ENCODE assay signal across 8 cellular contexts in the genomic region with DNA sequence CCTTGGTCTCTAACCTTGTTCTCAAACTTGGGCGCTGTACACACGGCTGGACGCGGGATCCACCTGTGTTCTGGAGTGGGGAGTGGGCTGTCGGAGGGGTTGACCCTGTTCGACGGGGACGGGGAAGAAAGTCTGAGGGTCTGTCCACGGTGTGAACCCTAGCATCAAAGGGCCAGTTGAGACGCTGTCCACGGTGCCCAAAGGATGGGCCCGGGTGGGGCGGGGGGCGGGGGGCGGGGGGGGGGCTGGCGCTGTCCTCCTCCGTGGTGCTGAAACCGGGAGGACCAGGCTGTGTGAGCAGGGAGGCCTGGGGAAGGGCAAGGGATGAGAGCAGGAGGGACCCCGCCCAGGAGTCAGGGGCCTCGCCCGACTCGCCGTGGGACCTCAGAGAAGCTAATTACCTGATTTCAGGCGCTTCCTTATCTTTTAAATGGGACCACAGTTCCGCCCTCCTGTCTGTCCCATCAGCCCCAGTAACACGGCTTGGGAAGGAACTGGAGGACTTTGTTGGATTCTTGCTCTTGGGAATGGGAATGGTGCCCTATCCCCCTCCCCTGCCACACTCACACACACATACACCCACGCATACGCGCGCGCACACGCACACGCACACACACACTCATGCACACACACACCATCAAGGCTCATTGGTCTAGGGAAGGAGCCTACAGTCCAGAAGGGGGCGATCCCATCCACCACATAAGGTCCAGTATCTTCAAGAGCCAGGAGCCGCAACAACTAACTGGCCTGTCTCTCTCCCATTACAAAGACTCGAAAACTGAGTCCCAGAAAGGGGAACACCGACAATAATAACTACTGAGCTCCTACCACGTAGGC. TPM values are rescaled to one million over a fixed set of nuclear protein-coding genes. Genes with fewer than 3 reads are reported as not detected.
DNase-seq lines count a peak whose midpoint lies in the region; ATAC-seq, FAIRE-seq and TF ChIP-seq lines count a peak whose summit lies in the region.

No MANE protein-coding gene starts in this region.

- H3K9me3 ChIP-seq in PC-9 (ENCODE audit: insufficient read depth, low read depth) (no peaks in the 10 kb centered on the region), endothelial cell of umbilical vein (replicated peaks; ENCODE audit: control insufficient read depth, insufficient read depth, low read length) (no peaks in the 10 kb centered on the region)

- DNase-seq in Daoy (ENCODE audit: low read depth) (peak; percentile 79), HS-27A (ENCODE audit: low read depth) (peak; percentile 29), PC-9 (peak in 1 of 2 experiments; percentile 33), endothelial cell of umbilical vein (ENCODE audit: low read depth, low spot score) (peak; percentile 31), mesothelial cell of epicardium (ENCODE audit: low spot score in 2 of 2, unreplicated experiment in 2 of 2) (no peak), DMS79 (lab: John Stamatoyannopoulos, UW) (no peak)

- no peak overlapping the region for H3K27ac ChIP-seq in PC-9
- no peak overlapping the region for H3K27ac ChIP-seq in endothelial cell of umbilical vein (ENCODE audit: insufficient read depth, low read depth, low read length)

- no peak overlapping the region for H3K27ac Mint-ChIP-seq in mesothelial cell of epicardium

- POLR2A ChIA-PET in PC-9 (lab: Charles Lee; ENCODE audit: unreplicated experiment), result interaction anchor here (0.7 kb wide), 1 partner anchor 464 kb away, joined by 5 read pairs; no protein-coding TSS in a partner anchor
- POLR2A ChIA-PET in endothelial cell of umbilical vein (lab: Charles Lee), result no interaction called here

- dilution Hi-C loops in endothelial cell of umbilical vein (cut with MboI; ENCODE audit: extremely low pct_ligation_motif_present, low sequenced_read_pairs), result no loop called here

- ATAC-seq in HG03196 (IDR thresholded peaks at IDR 0.05; ENCODE audit: unreplicated experiment) (no peak), GM19397 (IDR thresholded peaks at IDR 0.05; ENCODE audit: unreplicated experiment) (no peak)

- H3K9ac ChIP-seq in endothelial cell of umbilical vein (replicated peaks; ENCODE audit: extremely low read depth, insufficient read depth, low read length), result no peak overlapping the region

- intact Hi-C loops in PC-9 (cut with micrococcal nuclease; ENCODE audit: unreplicated experiment), result loop anchor here (1.0 to 10.0 kb wide), 5 partner anchors 91 to 337 kb away; partner anchors contain the start of genes RPRD1B, TGM2 and TTI1
- intact Hi-C loops in endothelial cell of umbilical vein (cut with micrococcal nuclease), result loop anchor here (1.0 to 5.0 kb wide), 4 partner anchors 90 to 420 kb away; no protein-coding TSS in a partner anchor

- H3K27me3 ChIP-seq in PC-9 (ENCODE audit: insufficient read depth, low read depth) (peaks cover 29% of the 10 kb centered on the region), endothelial cell of umbilical vein (ENCODE audit: control insufficient read depth in 2 of 2, insufficient read depth in 2 of 2, low read length in 2 of 2) (peaks cover 36 to 38% of the 10 kb centered on the region in 2 experiments)

- no peak overlapping the region for H2AFZ ChIP-seq in PC-9
- H2AFZ ChIP-seq in endothelial cell of umbilical vein (ENCODE audit: low read depth, low read length), result no peak overlapping the region

- H3F3A ChIP-seq in PC-9 (ENCODE audit: insufficient read depth, low read depth), result no peaks in the 10 kb centered on the region; the same call in 1 of the 2 replicates

- no peaks in the 10 kb centered on the region for H3K36me3 Mint-ChIP-seq in mesothelial cell of epicardium

- H3K9me3 Mint-ChIP-seq in mesothelial cell of epicardium, result no peaks in the 10 kb centered on the region

- no peak for FAIRE-seq in endothelial cell of umbilical vein (lab: Jason Lieb, UNC)

- no peaks in the 10 kb centered on the region for H3K9me2 ChIP-seq in PC-9 (ENCODE audit: insufficient read depth)

- H3K4me3 Mint-ChIP-seq in mesothelial cell of epicardium, result peak overlapping the region; percentile 72

- H3K4me2 ChIP-seq in PC-9, result no peak overlapping the region
- no peak overlapping the region for H3K4me2 ChIP-seq in endothelial cell of umbilical vein (ENCODE audit: insufficient read depth, low read length)

- H4K20me1 ChIP-seq in PC-9 (ENCODE audit: insufficient read depth), result no peaks in the 10 kb centered on the region; the same call in 1 of the 2 replicates
- H4K20me1 ChIP-seq in endothelial cell of umbilical vein (replicated peaks; ENCODE audit: control insufficient read depth, extremely low read depth, insufficient read depth, low read length), result no peaks in the 10 kb centered on the region

- BruUV-seq in PC-9 (replicated peaks; lab: Mats Ljungman, UMichigan) (no TSS peak), endothelial cell of umbilical vein (replicated peaks; lab: Mats Ljungman, UMichigan) (no TSS peak)

- TF ChIP-seq CTCF in PC-9 (conservative IDR thresholded peaks at IDR 0.05) (peak; percentile 54), endothelial cell of umbilical vein (IDR thresholded peaks at IDR 0.05; ENCODE audit: extremely low read depth in 1 of 2, insufficient read depth in 1 of 2, low read depth in 1 of 2, low read length in 2 of 2) (peak; percentile 36 to 53), mesothelial cell of epicardium (IDR thresholded peaks at IDR 0.05; ENCODE audit: unreplicated experiment) (no peak)

- H3K4me1 ChIP-seq in PC-9 (replicated peaks; ENCODE audit: insufficient read depth) (no peaks in the 10 kb centered on the region), endothelial cell of umbilical vein (ENCODE audit: control insufficient read depth, extremely low read depth, insufficient read depth, low read length) (no peaks in the 10 kb centered on the region)

- no peaks in the 10 kb centered on the region for H3K9me1 ChIP-seq in endothelial cell of umbilical vein (replicated peaks; ENCODE audit: control insufficient read depth, extremely low read depth, insufficient read depth, low read length)

- H3K4me3 ChIP-seq in PC-9 (no peak overlapping the region), endothelial cell of umbilical vein (replicated peaks in 1 of 3; ENCODE audit: insufficient read depth in 1 of 3, low read depth in 1 of 3, low read length in 3 of 3) (no peak overlapping the region)

- CTCF ChIA-PET in PC-9 (lab: Charles Lee), result interaction anchor here (0.5 to 0.9 kb wide), 2 partner anchors 42 to 91 kb away, joined by 3 read pairs; no protein-coding TSS in a partner anchor
- CTCF ChIA-PET in endothelial cell of umbilical vein (lab: Charles Lee), result interaction anchor here (1.0 to 1.8 kb wide), 6 partner anchors 10 to 403 kb away, joined by 3 to 9 read pairs (median 4); no protein-coding TSS in a partner anchor

- peaks cover 30% of the 10 kb centered on the region for H3K4me1 Mint-ChIP-seq in mesothelial cell of epicardium

- H3K36me3 ChIP-seq in PC-9 (ENCODE audit: low read depth), result no peaks in the 10 kb centered on the region
- no peaks in the 10 kb centered on the region for H3K36me3 ChIP-seq in endothelial cell of umbilical vein (ENCODE audit: control insufficient read depth in 2 of 2, extremely low read depth in 1 of 2, insufficient read depth in 2 of 2, low read length in 2 of 2)

- peaks cover 57% of the 10 kb centered on the region for H3K27me3 Mint-ChIP-seq in mesothelial cell of epicardium (ENCODE audit: low read depth)

- no peak for TF ChIP-seq POLR2A in endothelial cell of umbilical vein (IDR thresholded peaks at IDR 0.05; ENCODE audit: low read depth, low read length)

- H3K79me2 ChIP-seq in PC-9 (ENCODE audit: low read depth), result no peaks in the 10 kb centered on the region
- no peaks in the 10 kb centered on the region for H3K79me2 ChIP-seq in endothelial cell of umbilical vein (ENCODE audit: control insufficient read depth, insufficient read depth, low read length)

TF ChIP-seq in endothelial cell of umbilical vein, 7 proteins besides CTCF, POLR2A, EP300 and RAD21:
- TF ChIP-seq, protein P1, sequence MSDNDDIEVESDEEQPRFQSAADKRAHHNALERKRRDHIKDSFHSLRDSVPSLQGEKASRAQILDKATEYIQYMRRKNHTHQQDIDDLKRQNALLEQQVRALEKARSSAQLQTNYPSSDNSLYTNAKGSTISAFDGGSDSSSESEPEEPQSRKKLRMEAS (IDR thresholded peaks at IDR 0.05; ENCODE audit: insufficient read depth, insufficient read length), result no peak
- TF ChIP-seq MYC (IDR thresholded peaks at IDR 0.05; ENCODE audit: low read depth, low read length) (no peak), FOS (IDR thresholded peaks at IDR 0.05; ENCODE audit: borderline replicate concordance, insufficient read depth, low read length) (no peak), JUN (IDR thresholded peaks at IDR 0.05; ENCODE audit: borderline replicate concordance, insufficient read depth, insufficient read length, low read depth) (no peak), EZH2 (IDR thresholded peaks at IDR 0.05; ENCODE audit: borderline replicate concordance, low read depth, low read length, severe bottlenecking) (peak; percentile 14)

RNA-seq across cellular contexts. Expression of gene VSTM2L, which starts 1.0 kb away (rescaled TPM):
- total RNA-seq in Daoy (2014; rRNA removed; shearing (Covaris generic)), result 6.9 and 10.0 TPM in 2 replicates
- total RNA-seq in PC-9 (2021) (1.4 and 2.3 TPM in 2 replicates), endothelial cell of umbilical vein (not detected in 2 replicates), mesothelial cell of epicardium (30.9 to 35.9 TPM (median 31.9 TPM) in 3 replicates)
- 0.18 and 0.25 TPM in 2 replicates for polyA plus RNA-seq in endothelial cell of umbilical vein
- polyA plus RNA-seq in endothelial cell of umbilical vein (2011; cell fraction: cytosol; rRNA removed), result 0.03 and 0.07 TPM in 2 replicates
- 0.07 TPM in 1 of 2 replicates, not detected in the other for polyA plus RNA-seq in endothelial cell of umbilical vein (2011; cell fraction: nucleus; rRNA removed)
- polyA plus RNA-seq in endothelial cell of umbilical vein (2012), result 0.60 and 1.3 TPM in 2 replicates
- not detected in 2 replicates for polyA minus RNA-seq in endothelial cell of umbilical vein
- not detected for polyA minus RNA-seq in endothelial cell of umbilical vein (2011; cell fraction: cytosol; rRNA and poly(A)+ RNA removed)
- not detected in 2 replicates for polyA minus RNA-seq in endothelial cell of umbilical vein (2011; cell fraction: nucleus; rRNA and poly(A)+ RNA removed)

Comparison
In these comparisons a context has a peak if more than half of its experiments do, and no peak if none do; other contexts are left out.
1. DNase-seq: peak in Daoy (single experiment), HS-27A (single experiment) and endothelial cell of umbilical vein (single experiment); none in mesothelial cell of epicardium (0 of 2) and DMS79 (single experiment).